Comparison of ENCODE assay signal across 25 cellular contexts in genomic region chr15:48573780-48574179, GRCh38.
"Had no signal": no experiment of that assay in that cellular context is flagged by ENCODE, and none has a peak within 500 bp of the region (broad histone marks: within the 10 kb centered on the region; RNA-seq: fewer than 3 reads in every experiment).

No MANE protein-coding gene starts in this region.

- DNase-seq: activated CD4-positive, alpha-beta memory T cell treated with anti-CD3 and anti-CD28 coated beads, Interleukin-2, amount 10 ng/mL, durations not matched to agents 7 days and 5 days; activated CD4-positive, alpha-beta T cell treated with anti-CD3 and anti-CD28 coated beads, Interleukin-2, amount 10 ng/mL, durations not matched to agents 7 days and 5 days; activated CD4-positive, CD25-positive, alpha-beta regulatory T cell; activated gamma-delta T cell; activated naive CD4-positive, alpha-beta T cell treated with anti-CD3 and anti-CD28 coated beads for 36 hours; activated T-cell treated with anti-CD3 and anti-CD28 coated beads for 4 hours; activated T-cell treated with anti-CD3 and anti-CD28 coated beads, Interleukin-2, amount 50 U/mL, for 48 hours; amygdala; caudate nucleus; Karpas-422; MM.1S; NCI-H1105; NCI-H1436; NCI-H1694 treated with DMSO at 0.1 percent for 48 hours; NCI-H2029 treated with DMSO at 0.1 percent for 48 hours; NCI-H446 treated with DMSO at 0.1 percent for 48 hours; NCI-H526; NCI-H774; SIG-M5; T-helper 1 cell had no signal

- H3K4me3 Mint-ChIP-seq: activated CD4-positive, alpha-beta memory T cell treated with anti-CD3 and anti-CD28 coated beads, Interleukin-2, amount 10 ng/mL, durations not matched to agents 7 days and 5 days; activated CD4-positive, alpha-beta T cell treated with anti-CD3 and anti-CD28 coated beads, Interleukin-2, amount 10 ng/mL, durations not matched to agents 7 days and 5 days; activated naive CD4-positive, alpha-beta T cell treated with anti-CD3 and anti-CD28 coated beads for 36 hours; activated naive CD8-positive, alpha-beta T cell; activated T-helper 17 cell treated with anti-CD3 and anti-CD28 coated beads, Interleukin-2, amount 50 U/mL, for 72 hours; brain had no signal

- ATAC-seq: activated T-helper 17 cell treated with anti-CD3 and anti-CD28 coated beads, Interleukin-2, amount 50 U/mL, for 72 hours; K562 had no signal

- H3K27ac Mint-ChIP-seq: activated CD4-positive, alpha-beta memory T cell treated with anti-CD3 and anti-CD28 coated beads, Interleukin-2, amount 10 ng/mL, durations not matched to agents 7 days and 5 days; activated CD4-positive, alpha-beta T cell treated with anti-CD3 and anti-CD28 coated beads, Interleukin-2, amount 10 ng/mL, durations not matched to agents 7 days and 5 days; activated naive CD4-positive, alpha-beta T cell treated with anti-CD3 and anti-CD28 coated beads for 36 hours; activated naive CD8-positive, alpha-beta T cell; activated T-helper 17 cell treated with anti-CD3 and anti-CD28 coated beads, Interleukin-2, amount 50 U/mL, for 72 hours; brain had no signal

- H3K9me3 Mint-ChIP-seq: activated CD4-positive, alpha-beta memory T cell treated with anti-CD3 and anti-CD28 coated beads, Interleukin-2, amount 10 ng/mL, durations not matched to agents 7 days and 5 days; activated CD4-positive, alpha-beta T cell treated with anti-CD3 and anti-CD28 coated beads, Interleukin-2, amount 10 ng/mL, durations not matched to agents 7 days and 5 days; activated naive CD4-positive, alpha-beta T cell treated with anti-CD3 and anti-CD28 coated beads for 36 hours; activated T-helper 17 cell treated with anti-CD3 and anti-CD28 coated beads, Interleukin-2, amount 50 U/mL, for 72 hours had no signal

- H3K4me1 Mint-ChIP-seq: activated CD4-positive, alpha-beta memory T cell treated with anti-CD3 and anti-CD28 coated beads, Interleukin-2, amount 10 ng/mL, durations not matched to agents 7 days and 5 days; activated CD4-positive, alpha-beta T cell treated with anti-CD3 and anti-CD28 coated beads, Interleukin-2, amount 10 ng/mL, durations not matched to agents 7 days and 5 days; activated T-helper 17 cell treated with anti-CD3 and anti-CD28 coated beads, Interleukin-2, amount 50 U/mL, for 72 hours had no signal

- H3K27me3 Mint-ChIP-seq: activated naive CD8-positive, alpha-beta T cell; brain had no signal

- H3K27ac ChIP-seq: VCaP had no signal

- H3K4me3 ChIP-seq: K562 had no signal

- H3K36me3 Mint-ChIP-seq: activated naive CD8-positive, alpha-beta T cell had no signal
